Comparison of ENCODE assay signal across 8 cellular contexts in genomic region chr3:169812844-169813677, GRCh38.
DNase-seq lines count a peak whose midpoint lies in the region; ATAC-seq and TF ChIP-seq lines count a peak whose summit lies in the region.

Gene LRRC34, minus strand, starts transcription at chr3:169812904. Its CDS starts 356 bp downstream, at chr3:169812548.
Gene LRRIQ4, plus strand, starts transcription at chr3:169812870. Its CDS starts 9,052 bp downstream, at chr3:169821922.

- H3K27me3 ChIP-seq in WERI-Rb-1 (ENCODE audit: insufficient read depth, low read depth, severe bottlenecking): no peaks in the 10 kb centered on the region

- peak within 1 kb of the TSS; percentile 89 for H3K27ac ChIP-seq in WERI-Rb-1

- TF ChIP-seq CTCF in GM13976 (IDR thresholded peaks at IDR 0.05; ENCODE audit: borderline replicate concordance, control extremely low read depth, extremely low read depth, insufficient read depth, missing control alignments) (no peak), WERI-Rb-1 (IDR thresholded peaks at IDR 0.05; ENCODE audit: low read depth, low read length) (no peak), choroid plexus epithelial cell (conservative IDR thresholded peaks at IDR 0.05; ENCODE audit: low read depth, low read length) (no peak)

- H3K4me3 ChIP-seq in WERI-Rb-1 (ENCODE audit: low read depth, low read length) (peak within 1 kb of the TSS; percentile 96), choroid plexus epithelial cell (ENCODE audit: low read depth, low read length) (peak within 1 kb of the TSS; percentile 67)

- peaks cover 3% of the 10 kb centered on the region for H3K9me3 ChIP-seq in WERI-Rb-1 (ENCODE audit: severe bottlenecking)

- in situ Hi-C loops in GM13976 (cut with MboI; ENCODE audit: low sequenced_read_pairs, unreplicated experiment): no loop called here

- DNase-seq in GM13976 (ENCODE audit: low spot score) (peak; percentile 71), NCI-H2081 (lab: John Stamatoyannopoulos, UW) (peak; percentile 94 to 96), WERI-Rb-1 (peak; percentile 93), choroid plexus epithelial cell (ENCODE audit: low read depth) (peak; percentile 89), left kidney (ENCODE audit: low read depth, low spot score) (peak; percentile 94), OCI-M1 (lab: John Stamatoyannopoulos, UW) (no peak)
- DNase-seq in stimulated activated CD4-positive, alpha-beta T cell treated with anti-CD3 and anti-CD28 coated beads, Interleukin-2, amount 100 ng/mL, for 4 hours (ENCODE audit: low read depth): peak; percentile 58

- H3K36me3 ChIP-seq in WERI-Rb-1: no peaks in the 10 kb centered on the region

- peak; percentile 57 for ATAC-seq in HG02870 (IDR thresholded peaks at IDR 0.05; ENCODE audit: unreplicated experiment)
